In genomic region chr1:40982721-40983120, GRCh38 we compare ENCODE assay signal across 18 cellular contexts. TPM values are rescaled to one million over a fixed set of nuclear protein-coding genes. Genes with fewer than 3 reads are reported as not detected.
DNase-seq lines count a peak whose midpoint lies in the region; ATAC-seq and TF ChIP-seq lines count a peak whose summit lies in the region.
"Had no signal": no experiment of that assay in that cellular context is flagged by ENCODE, and none has a peak within 500 bp of the region (broad histone marks: within the 10 kb centered on the region; RNA-seq: fewer than 3 reads in every experiment).

No MANE protein-coding gene starts in this region.

- peak overlapping the region; percentile 89 for H3K27ac Mint-ChIP-seq in chondrocyte (ENCODE audit: unreplicated experiment)
- H3K27ac Mint-ChIP-seq: CD14-positive monocyte had no signal

- DNase-seq in chondrocyte (ENCODE audit: low spot score) (no peak), prostate gland (ENCODE audit: low spot score) (peak; percentile 32), mesenchymal stem cell (no peak), hypothalamus (lab: John Stamatoyannopoulos, UW) (no peak)
- DNase-seq in stimulated activated naive CD4-positive, alpha-beta T cell (lab: John Stamatoyannopoulos, UW), result no peak
- DNase-seq: activated CD4-positive, alpha-beta memory T cell treated with anti-CD3 and anti-CD28 coated beads, Interleukin-2, amount 10 ng/mL, durations not matched to agents 7 days and 5 days; activated effector memory CD4-positive, alpha-beta T cell treated with Interleukin-2 at 50 U/mL for 16 hours; effector CD4-positive, alpha-beta T cell; left ventricle myocardium inferior; naive B cell; NCI-H187 treated with DMSO at 0.1 percent for 48 hours; NCI-H510A had no signal

- no peak for TF ChIP-seq POLR2A in prostate gland (IDR thresholded peaks at IDR 0.05)

- H3K27ac ChIP-seq in DOHH2 (ENCODE audit: low read depth, low read length) (no peak overlapping the region), prostate gland (peak overlapping the region; percentile 59 to 63), mesenchymal stem cell (ENCODE audit: low read length, poor library complexity, severe bottlenecking) (no peak overlapping the region)

- peaks cover 67% of the 10 kb centered on the region for H3K4me1 Mint-ChIP-seq in chondrocyte (ENCODE audit: low read depth)

- 14% methylated on average over 1 of the region's 1 CpG for WGBS in prostate gland
- 96% methylated on average over 1 of the region's 1 CpG for WGBS in mesenchymal stem cell

- H4K91ac ChIP-seq in mesenchymal stem cell (ENCODE audit: low read length), result no peak overlapping the region

- H3K27me3 ChIP-seq in DOHH2 (ENCODE audit: control insufficient read depth, low read length), result no peaks in the 10 kb centered on the region
- no peaks in the 10 kb centered on the region for H3K27me3 ChIP-seq in Loucy (ENCODE audit: insufficient read depth, low read length, poor library complexity, severe bottlenecking)
- H3K27me3 ChIP-seq in prostate gland (replicated peaks; ENCODE audit: insufficient read depth), result no peaks in the 10 kb centered on the region
- no peaks in the 10 kb centered on the region for H3K27me3 ChIP-seq in mesenchymal stem cell (ENCODE audit: control insufficient read depth in 1 of 2, insufficient read depth in 1 of 2, low read length in 2 of 2)
- H3K27me3 ChIP-seq: breast epithelium had no signal

- H3K18ac ChIP-seq in mesenchymal stem cell (ENCODE audit: low read depth in 1 of 2, low read length in 2 of 2), result no peak overlapping the region

- no peaks in the 10 kb centered on the region for H3K9me2 ChIP-seq in DOHH2 (replicated peaks; ENCODE audit: control insufficient read depth, low read length)
- no peaks in the 10 kb centered on the region for H3K9me2 ChIP-seq in Loucy (replicated peaks; ENCODE audit: low read depth, low read length)

- H3K4ac ChIP-seq in mesenchymal stem cell (ENCODE audit: low read depth in 1 of 2, low read length in 2 of 2), result no peak overlapping the region

- H3K79me2 ChIP-seq in DOHH2 (ENCODE audit: control insufficient read depth, low read length) (peaks cover 85% of the 10 kb centered on the region), Loucy (ENCODE audit: insufficient read depth, low read length) (peaks cover 80% of the 10 kb centered on the region)

- no peaks in the 10 kb centered on the region for H3K9me3 ChIP-seq in DOHH2 (ENCODE audit: control insufficient read depth, insufficient read depth, low read length)
- H3K9me3 ChIP-seq in Loucy (ENCODE audit: insufficient read depth, low read depth, low read length), result no peaks in the 10 kb centered on the region
- no peaks in the 10 kb centered on the region for H3K9me3 ChIP-seq in prostate gland
- no peaks in the 10 kb centered on the region for H3K9me3 ChIP-seq in mesenchymal stem cell (ENCODE audit: control insufficient read depth, low read length)
- H3K9me3 ChIP-seq: breast epithelium, left ventricle myocardium inferior had no signal

- intact Hi-C loops in prostate gland (cut with DNase I), result no loop called here

- no peak overlapping the region for H2BK12ac ChIP-seq in mesenchymal stem cell (ENCODE audit: low read length in 2 of 2)

- H2AFZ ChIP-seq in Loucy (ENCODE audit: low read length) (no peak overlapping the region), mesenchymal stem cell (ENCODE audit: low read depth, low read length) (no peak overlapping the region)

- H3K23ac ChIP-seq in mesenchymal stem cell (ENCODE audit: low read length in 2 of 2), result no peak overlapping the region

- H2BK5ac ChIP-seq in mesenchymal stem cell (ENCODE audit: low read depth, low read length, poor library complexity, severe bottlenecking), result no peak overlapping the region

- H3K4me2 ChIP-seq in DOHH2 (ENCODE audit: low read length) (peak overlapping the region; percentile 86), Loucy (ENCODE audit: low read depth, low read length, poor library complexity, severe bottlenecking) (peak overlapping the region; percentile 99), mesenchymal stem cell (ENCODE audit: low read length, poor library complexity, severe bottlenecking) (no peak overlapping the region)

- ATAC-seq in HG03196 (IDR thresholded peaks at IDR 0.05; ENCODE audit: unreplicated experiment), result no peak

- peaks cover 15% of the 10 kb centered on the region for H3K79me1 ChIP-seq in mesenchymal stem cell (replicated peaks; ENCODE audit: low read length, poor library complexity, severe bottlenecking)

- no peak for TF ChIP-seq CTCF in DOHH2 (IDR thresholded peaks at IDR 0.05; ENCODE audit: low read depth, low read length, poor library complexity, severe bottlenecking)
- TF ChIP-seq CTCF in Loucy (conservative IDR thresholded peaks at IDR 0.05; ENCODE audit: low read length), result no peak
- no peak for TF ChIP-seq CTCF in chondrocyte (IDR thresholded peaks at IDR 0.05)
- TF ChIP-seq CTCF in prostate gland (IDR thresholded peaks at IDR 0.05), result no peak

- no peak overlapping the region for H3K4me3 ChIP-seq in DOHH2 (ENCODE audit: low read length)
- peak overlapping the region; percentile 80 for H3K4me3 ChIP-seq in Loucy (ENCODE audit: low read length, poor library complexity, severe bottlenecking)
- no peak overlapping the region for H3K4me3 ChIP-seq in prostate gland
- H3K4me3 ChIP-seq in mesenchymal stem cell (ENCODE audit: insufficient read depth in 1 of 2, low read depth in 1 of 2, low read length in 2 of 2), result no peak overlapping the region
- H3K4me3 ChIP-seq: breast epithelium had no signal

- H3K9ac ChIP-seq in Loucy (ENCODE audit: low read depth, low read length, poor library complexity, severe bottlenecking) (peak overlapping the region; percentile 96), mesenchymal stem cell (ENCODE audit: low read length) (no peak overlapping the region)

- H3K9me3 Mint-ChIP-seq in chondrocyte (ENCODE audit: low read depth), result no peaks in the 10 kb centered on the region
- H3K9me3 Mint-ChIP-seq: activated CD4-positive, alpha-beta memory T cell treated with anti-CD3 and anti-CD28 coated beads, Interleukin-2, amount 10 ng/mL, durations not matched to agents 7 days and 5 days; naive B cell had no signal

- no peak overlapping the region for H2BK120ac ChIP-seq in mesenchymal stem cell (ENCODE audit: low read depth, low read length)

- H4K8ac ChIP-seq in mesenchymal stem cell (ENCODE audit: low read length), result no peak overlapping the region

- peaks cover 31% of the 10 kb centered on the region for H3K36me3 Mint-ChIP-seq in chondrocyte (ENCODE audit: low read depth)

- H3K27me3 Mint-ChIP-seq in chondrocyte (ENCODE audit: low read depth), result no peaks in the 10 kb centered on the region
- H3K27me3 Mint-ChIP-seq: naive B cell had no signal

- H4K20me1 ChIP-seq in DOHH2 (ENCODE audit: control insufficient read depth, insufficient read depth, low read depth, low read length), result peaks cover 37% of the 10 kb centered on the region; the same call in 1 of the 2 replicates
- H4K20me1 ChIP-seq in Loucy (ENCODE audit: insufficient read depth, low read length, poor library complexity, severe bottlenecking), result peaks cover 58% of the 10 kb centered on the region

- H3K4me3 Mint-ChIP-seq in chondrocyte (ENCODE audit: unreplicated experiment), result peak overlapping the region; percentile 92
- H3K4me3 Mint-ChIP-seq: CD14-positive monocyte had no signal

- no peak overlapping the region for H2BK15ac ChIP-seq in mesenchymal stem cell (ENCODE audit: low read depth, poor library complexity, severe bottlenecking)

- H3K36me3 ChIP-seq in DOHH2 (ENCODE audit: control insufficient read depth, low read length) (peaks cover 77% of the 10 kb centered on the region), Loucy (ENCODE audit: insufficient read depth, low read length) (peaks cover 43% of the 10 kb centered on the region), prostate gland (no peaks in the 10 kb centered on the region), mesenchymal stem cell (ENCODE audit: control insufficient read depth in 1 of 2, insufficient read depth in 2 of 2, low read depth in 1 of 2, low read length in 2 of 2) (peaks cover 8 to 32% of the 10 kb centered on the region in 2 experiments)
- H3K36me3 ChIP-seq: breast epithelium had no signal

- H2AK5ac ChIP-seq in mesenchymal stem cell (ENCODE audit: low read length, severe bottlenecking), result no peak overlapping the region

- H3K4me1 ChIP-seq in DOHH2 (ENCODE audit: control insufficient read depth, low read length) (peaks cover 30% of the 10 kb centered on the region), Loucy (ENCODE audit: insufficient read depth, low read length, poor library complexity, severe bottlenecking) (peaks cover 74% of the 10 kb centered on the region), prostate gland (replicated peaks) (no peaks in the 10 kb centered on the region), mesenchymal stem cell (ENCODE audit: control insufficient read depth, insufficient read depth, low read depth, low read length) (peaks cover 26% of the 10 kb centered on the region)

- H3F3A ChIP-seq in DOHH2 (ENCODE audit: control insufficient read depth, insufficient read depth) (no peaks in the 10 kb centered on the region), Loucy (ENCODE audit: low read depth) (no peaks in the 10 kb centered on the region)

- H3K14ac ChIP-seq in mesenchymal stem cell (ENCODE audit: low read length in 2 of 2), result no peak overlapping the region

RNA-seq across cellular contexts. Expression of gene CTPS1, which starts 3.2 kb away (rescaled TPM):
- total RNA-seq in chondrocyte (40.2 to 84.5 TPM (median 79.4 TPM) in 3 replicates), prostate gland (10 to 100 TPM in 1 of 2 donors, 1 to 10 TPM in 1; 8.9 to 56.5 TPM)
- polyA plus RNA-seq in mesenchymal stem cell (2013, experiment 1 of 2), result 20.0 TPM
- 19.4 TPM for polyA plus RNA-seq in mesenchymal stem cell (2013, experiment 2 of 2)

RNA-seq across cellular contexts. Expression of gene SLFNL1, which starts 38.8 kb away (rescaled TPM):
- total RNA-seq in chondrocyte (0.25 to 0.48 TPM in 2 of 3 replicates, not detected in the other), prostate gland (1 to 10 TPM; 2.4 to 5.8 TPM)
- 0.04 TPM for polyA plus RNA-seq in mesenchymal stem cell (2013, experiment 1 of 2)
- 0.03 TPM for polyA plus RNA-seq in mesenchymal stem cell (2013, experiment 2 of 2)
- total RNA-seq: H1 had no signal
- polyA plus RNA-seq: H1 had no signal

Comparison
In these comparisons a context has a peak if more than half of its experiments do, and no peak if none do; other contexts are left out.
1. H3K27ac ChIP-seq: peak in prostate gland (2 of 2); none in DOHH2 (single experiment) and mesenchymal stem cell (single experiment).